Comparison of ENCODE assay signal across 14 cellular contexts in genomic region chr3:156460206-156460609, GRCh38.
DNase-seq lines count a peak whose midpoint lies in the region; ATAC-seq, FAIRE-seq and TF ChIP-seq lines count a peak whose summit lies in the region.
"Had no signal": no experiment of that assay in that cellular context is flagged by ENCODE, and none has a peak within 500 bp of the region (broad histone marks: within the 10 kb centered on the region; RNA-seq: fewer than 3 reads in every experiment).

No MANE protein-coding gene starts in this region.

- ATAC-seq in GM19397 (IDR thresholded peaks at IDR 0.05; ENCODE audit: unreplicated experiment) (peak; percentile 64), HG02938 (IDR thresholded peaks at IDR 0.05; ENCODE audit: unreplicated experiment) (peak; percentile 72), foreskin keratinocyte (no peak)
- ATAC-seq in stimulated activated naive B cell treated with anti-CD40 and anti-IgM and Interleukin-4, amounts not matched to agents 10 μg/mL and 1 μg/mL and 100 μg/mL, for 72 hours (replicated peaks), result peak; percentile 87 to 94
- ATAC-seq: T-cell had no signal

- TF ChIP-seq POLR2A in NB4 (IDR thresholded peaks at IDR 0.05; ENCODE audit: extremely low read depth, insufficient read length), result no peak

- TF ChIP-seq CTCF in NB4 (IDR thresholded peaks at IDR 0.05; ENCODE audit: low read depth, low read length) (no peak), foreskin keratinocyte (conservative IDR thresholded peaks at IDR 0.05) (no peak), D721Med (IDR thresholded peaks at IDR 0.05; ENCODE audit: insufficient read depth, missing control alignments) (no peak)

- no peak for FAIRE-seq in D721Med (lab: Jason Lieb, UNC)
- FAIRE-seq: colon, islet of Langerhans had no signal

- H3K27me3 ChIP-seq in foreskin keratinocyte, result peaks cover 2% of the 10 kb centered on the region

- H3K4me1 Mint-ChIP-seq in stimulated activated naive B cell treated with anti-CD40 and anti-IgM and Interleukin-4, amounts not matched to agents 10 μg/mL and 1 μg/mL and 100 μg/mL, for 72 hours, result peaks cover 4 to 15% of the 10 kb centered on the region in 2 donors
- H3K4me1 Mint-ChIP-seq: activated CD4-positive, alpha-beta memory T cell treated with anti-CD3 and anti-CD28 coated beads, Interleukin-2, amount 10 ng/mL, durations not matched to agents 7 days and 5 days; activated naive CD4-positive, alpha-beta T cell treated with anti-CD3 and anti-CD28 coated beads, Interleukin-2, amount 50 U/mL, for 24 hours; T-cell had no signal

- no peak overlapping the region for H3K4me3 Mint-ChIP-seq in stimulated activated naive B cell treated with anti-CD40 and anti-IgM and Interleukin-4, amounts not matched to agents 10 μg/mL and 1 μg/mL and 100 μg/mL, for 72 hours
- H3K4me3 Mint-ChIP-seq: activated CD4-positive, alpha-beta memory T cell treated with anti-CD3 and anti-CD28 coated beads, Interleukin-2, amount 10 ng/mL, durations not matched to agents 7 days and 5 days; activated naive CD4-positive, alpha-beta T cell treated with anti-CD3 and anti-CD28 coated beads, Interleukin-2, amount 50 U/mL, for 24 hours; nephron progenitor cell; T-cell had no signal

- H3K36me3 Mint-ChIP-seq in stimulated activated naive B cell treated with anti-CD40 and anti-IgM and Interleukin-4, amounts not matched to agents 10 μg/mL and 1 μg/mL and 100 μg/mL, for 72 hours, result no peaks in the 10 kb centered on the region
- H3K36me3 Mint-ChIP-seq: activated naive CD4-positive, alpha-beta T cell treated with anti-CD3 and anti-CD28 coated beads, Interleukin-2, amount 50 U/mL, for 24 hours; T-cell had no signal

- no peak overlapping the region for H3K4me3 ChIP-seq in NB4 (ENCODE audit: low read depth, low read length)

- no peak overlapping the region for H3K27ac ChIP-seq in foreskin keratinocyte

- peaks cover 0 to 22% of the 10 kb centered on the region in 2 donors for H3K27me3 Mint-ChIP-seq in stimulated activated naive B cell treated with anti-CD40 and anti-IgM and Interleukin-4, amounts not matched to agents 10 μg/mL and 1 μg/mL and 100 μg/mL, for 72 hours
- H3K27me3 Mint-ChIP-seq: activated naive CD4-positive, alpha-beta T cell treated with anti-CD3 and anti-CD28 coated beads, Interleukin-2, amount 50 U/mL, for 24 hours had no signal

- DNase-seq in NB4 (ENCODE audit: low read depth), result peak; percentile 34
- no peak for DNase-seq in stimulated activated naive B cell treated with anti-CD40 and anti-IgM and Interleukin-4, amounts not matched to agents 10 μg/mL and 1 μg/mL and 100 μg/mL, for 72 hours
- no peak for DNase-seq in NCI-H187 treated with DMSO at 0.1 percent for 48 hours (lab: John Stamatoyannopoulos, UW)
- DNase-seq in foreskin keratinocyte, result no peak
- DNase-seq in D721Med (ENCODE audit: insufficient read length, low spot score), result no peak
- DNase-seq: activated CD4-positive, alpha-beta memory T cell treated with anti-CD3 and anti-CD28 coated beads, Interleukin-2, amount 10 ng/mL, durations not matched to agents 7 days and 5 days; NCI-H69; nephron progenitor cell; T-cell had no signal

- H3K9me3 Mint-ChIP-seq in stimulated activated naive B cell treated with anti-CD40 and anti-IgM and Interleukin-4, amounts not matched to agents 10 μg/mL and 1 μg/mL and 100 μg/mL, for 72 hours, result no peaks in the 10 kb centered on the region
- H3K9me3 Mint-ChIP-seq: activated CD4-positive, alpha-beta memory T cell treated with anti-CD3 and anti-CD28 coated beads, Interleukin-2, amount 10 ng/mL, durations not matched to agents 7 days and 5 days; activated naive CD4-positive, alpha-beta T cell treated with anti-CD3 and anti-CD28 coated beads, Interleukin-2, amount 50 U/mL, for 24 hours; nephron progenitor cell; T-cell had no signal

- H3K27ac Mint-ChIP-seq in stimulated activated naive B cell treated with anti-CD40 and anti-IgM and Interleukin-4, amounts not matched to agents 10 μg/mL and 1 μg/mL and 100 μg/mL, for 72 hours, result no peak overlapping the region
- H3K27ac Mint-ChIP-seq: activated CD4-positive, alpha-beta memory T cell treated with anti-CD3 and anti-CD28 coated beads, Interleukin-2, amount 10 ng/mL, durations not matched to agents 7 days and 5 days; activated naive CD4-positive, alpha-beta T cell treated with anti-CD3 and anti-CD28 coated beads, Interleukin-2, amount 50 U/mL, for 24 hours; nephron progenitor cell; T-cell had no signal

- peaks cover 15% of the 10 kb centered on the region for H3K4me1 ChIP-seq in foreskin keratinocyte
